19 cellular contexts compared by ENCODE assay signal in the genomic region with DNA sequence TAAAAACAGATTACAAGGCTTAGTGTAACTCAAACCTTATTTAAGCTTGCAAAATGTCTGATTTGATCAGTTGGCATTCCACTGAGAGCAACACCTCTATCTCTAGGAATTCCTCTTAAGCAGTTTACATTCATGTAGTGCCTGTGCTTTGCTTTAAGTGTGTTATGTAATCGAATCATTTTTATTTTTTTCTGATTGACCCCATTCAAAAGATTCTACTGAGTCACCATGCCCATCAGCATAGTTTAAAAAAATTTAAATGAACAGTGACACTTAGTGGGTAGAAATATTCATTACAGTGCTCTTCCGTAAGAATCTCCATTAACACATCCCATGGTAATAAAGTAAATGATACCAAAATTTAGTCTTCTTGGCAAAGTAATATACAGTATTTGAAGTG.
DNase-seq lines count a peak whose midpoint lies in the region; ATAC-seq, FAIRE-seq and TF ChIP-seq lines count a peak whose summit lies in the region.
"Had no signal": no experiment of that assay in that cellular context is flagged by ENCODE, and none has a peak within 500 bp of the region (broad histone marks: within the 10 kb centered on the region; RNA-seq: fewer than 3 reads in every experiment).

No MANE protein-coding gene starts in this region.

- DNase-seq in DND-41 (no peak), HT-29 (ENCODE audit: low spot score) (peak; percentile 4), RWPE2 (ENCODE audit: low spot score) (no peak), left lung (no peak), RCC 7860 (ENCODE audit: low spot score) (no peak), NCI-H1417 (lab: John Stamatoyannopoulos, UW) (no peak), glomerular visceral epithelial cell (ENCODE audit: extremely low spot score) (no peak)
- DNase-seq in activated CD8-positive, alpha-beta memory T cell treated with anti-CD3 and anti-CD28 coated beads, Interleukin-2, amount 50 U/mL, for 48 hours, result no peak
- DNase-seq: activated CD4-positive, alpha-beta T cell treated with anti-CD3 and anti-CD28 coated beads for 1 hour; heart left ventricle; MG63; midbrain; NCI-H1930; NCI-H510A; retina; RPMI8226 had no signal

- no peak overlapping the region for H3K4me3 ChIP-seq in DND-41 (ENCODE audit: low read depth in 1 of 2, low read length in 2 of 2)
- H3K4me3 ChIP-seq in RWPE2 (ENCODE audit: severe bottlenecking), result no peak overlapping the region
- H3K4me3 ChIP-seq in left lung, result no peak overlapping the region
- H3K4me3 ChIP-seq: GM12878, heart left ventricle, MG63 had no signal

- TF ChIP-seq CTCF in DND-41 (IDR thresholded peaks at IDR 0.05; ENCODE audit: borderline replicate concordance, extremely low read depth, low read length, poor library complexity, severe bottlenecking), result peak; percentile 30
- TF ChIP-seq CTCF in RWPE2 (IDR thresholded peaks at IDR 0.05; ENCODE audit: poor library complexity, severe bottlenecking), result peak; percentile 25
- no peak for TF ChIP-seq CTCF in left lung (IDR thresholded peaks at IDR 0.05)

- no peaks in the 10 kb centered on the region for H3K4me1 ChIP-seq in DND-41 (ENCODE audit: insufficient read depth, low read length)
- H3K4me1 ChIP-seq in RWPE2 (ENCODE audit: insufficient read depth, poor library complexity, severe bottlenecking), result no peaks in the 10 kb centered on the region
- H3K4me1 ChIP-seq in left lung, result no peaks in the 10 kb centered on the region
- H3K4me1 ChIP-seq: heart left ventricle had no signal

- H4K20me1 ChIP-seq in DND-41 (ENCODE audit: insufficient read depth, low read length), result no peaks in the 10 kb centered on the region

- FAIRE-seq in RCC 7860 (lab: Jason Lieb, UNC), result no peak
- FAIRE-seq: GM12878, islet of Langerhans had no signal

- H3K27ac ChIP-seq in DND-41 (ENCODE audit: low read length) (no peak overlapping the region), RWPE2 (ENCODE audit: poor library complexity, severe bottlenecking) (no peak overlapping the region), left lung (no peak overlapping the region)
- H3K27ac ChIP-seq: heart left ventricle had no signal

- H3K27me3 ChIP-seq in DND-41 (ENCODE audit: insufficient read depth, low read length, poor library complexity), result no peaks in the 10 kb centered on the region
- H3K27me3 ChIP-seq in RWPE2 (ENCODE audit: insufficient read depth, poor library complexity, severe bottlenecking), result peaks cover 4% of the 10 kb centered on the region
- no peaks in the 10 kb centered on the region for H3K27me3 ChIP-seq in left lung
- H3K27me3 ChIP-seq: heart left ventricle, MG63 had no signal

- ATAC-seq in DND-41 (ENCODE audit: insufficient read depth, low read depth), result no peak
- no peak for ATAC-seq in RWPE2 (ENCODE audit: low read depth)
- ATAC-seq in left lung, result peak; percentile 71
- ATAC-seq: activated naive CD4-positive, alpha-beta T cell treated with anti-CD3 and anti-CD28 coated beads, Interleukin-2, amount 50 U/mL, for 72 hours; GM12878; heart left ventricle had no signal

- H3K79me2 ChIP-seq in DND-41 (ENCODE audit: insufficient read depth, low read length), result no peaks in the 10 kb centered on the region

- no peaks in the 10 kb centered on the region for H3K36me3 ChIP-seq in DND-41 (ENCODE audit: insufficient read depth, low read length)
- H3K36me3 ChIP-seq in RWPE2 (ENCODE audit: low read depth), result no peaks in the 10 kb centered on the region
- no peaks in the 10 kb centered on the region for H3K36me3 ChIP-seq in left lung
- H3K36me3 ChIP-seq: heart left ventricle, MG63 had no signal

- no peaks in the 10 kb centered on the region for H3K9me3 ChIP-seq in DND-41 (ENCODE audit: insufficient read depth, low read length, severe bottlenecking)
- no peaks in the 10 kb centered on the region for H3K9me3 ChIP-seq in RWPE2 (ENCODE audit: severe bottlenecking)
- peaks cover 0 to 3% of the 10 kb centered on the region in 2 donors for H3K9me3 ChIP-seq in left lung
- H3K9me3 ChIP-seq: heart left ventricle, MG63 had no signal

- no peak overlapping the region for H3K9ac ChIP-seq in DND-41 (ENCODE audit: low read depth, low read length)

- no peak overlapping the region for H2AFZ ChIP-seq in DND-41 (ENCODE audit: low read depth, low read length)

- no peak overlapping the region for H3K4me2 ChIP-seq in DND-41 (ENCODE audit: insufficient read depth, low read length)

- intact Hi-C loops in left lung (cut with DNase I), result no loop called here

Comparison
In these comparisons a context has a peak if more than half of its experiments do, and no peak if none do; other contexts are left out.
1. CTCF ChIP-seq: peak in DND-41 (single experiment) and RWPE2 (single experiment); none in left lung (0 of 2).